ENCODE assay signal across 2 cellular contexts in genomic region chr10:25724241-25724640, GRCh38.
TF ChIP-seq lines count a peak whose summit lies in the region.

No MANE protein-coding gene starts in this region.

TF ChIP-seq in HEK293, 187 proteins besides CTCF, POLR2A, EP300 and RAD21:
- TF ChIP-seq PRDM4 (tag by site-specific recombination; IDR thresholded peaks at IDR 0.05) (no peak), BCL6B (tag by site-specific recombination; IDR thresholded peaks at IDR 0.05) (no peak), ZNF449 (tag by site-specific recombination; IDR thresholded peaks at IDR 0.05) (no peak), ZNF645 (tag by site-specific recombination; IDR thresholded peaks at IDR 0.05) (no peak), ZNF701 (tag by site-specific recombination; IDR thresholded peaks at IDR 0.05) (no peak), ZNF335 (tag by site-specific recombination; conservative IDR thresholded peaks at IDR 0.05) (no peak), ELK4 (IDR thresholded peaks at IDR 0.05; ENCODE audit: borderline replicate concordance, low read depth, low read length) (no peak), AEBP2 (tag by site-specific recombination; IDR thresholded peaks at IDR 0.05; ENCODE audit: borderline replicate concordance) (no peak), ZNF366 (tag by site-specific recombination; conservative IDR thresholded peaks at IDR 0.05) (peak; percentile 95), ZXDB (tag by site-specific recombination; IDR thresholded peaks at IDR 0.05) (no peak), PRDM1 (tag by site-specific recombination; IDR thresholded peaks at IDR 0.05) (peak; percentile 65), ZNF433 (tag by site-specific recombination; IDR thresholded peaks at IDR 0.05; ENCODE audit: low read depth) (no peak), MYNN (tag by site-specific recombination; IDR thresholded peaks at IDR 0.05; ENCODE audit: borderline replicate concordance) (no peak), ZFHX2 (tag by site-specific recombination; conservative IDR thresholded peaks at IDR 0.05) (no peak), ZNF174 (tag by site-specific recombination; IDR thresholded peaks at IDR 0.05) (no peak), ZSCAN4 (tag by site-specific recombination; IDR thresholded peaks at IDR 0.05) (no peak), HOXA7 (CRISPR knock-in tag; IDR thresholded peaks at IDR 0.05; ENCODE audit: borderline replicate concordance) (no peak)

TF ChIP-seq in GM12891, 5 proteins besides CTCF, POLR2A, EP300 and RAD21:
- TF ChIP-seq TAF1 (IDR thresholded peaks at IDR 0.05; ENCODE audit: low read depth, low read length) (no peak), PAX5 (IDR thresholded peaks at IDR 0.05; ENCODE audit: insufficient read depth, low read length, severe bottlenecking) (no peak), POU2F2 (IDR thresholded peaks at IDR 0.05; ENCODE audit: low read depth, low read length) (no peak), SPI1 (IDR thresholded peaks at IDR 0.05; ENCODE audit: low read depth, low read length) (no peak), POLR2AphosphoS5 (IDR thresholded peaks at IDR 0.05; ENCODE audit: low read depth, low read length) (no peak)
TF ChIP-seq in GM12891: peak in this region for 0.
